ENCODE assay signal across 13 cellular contexts in the genomic region with DNA sequence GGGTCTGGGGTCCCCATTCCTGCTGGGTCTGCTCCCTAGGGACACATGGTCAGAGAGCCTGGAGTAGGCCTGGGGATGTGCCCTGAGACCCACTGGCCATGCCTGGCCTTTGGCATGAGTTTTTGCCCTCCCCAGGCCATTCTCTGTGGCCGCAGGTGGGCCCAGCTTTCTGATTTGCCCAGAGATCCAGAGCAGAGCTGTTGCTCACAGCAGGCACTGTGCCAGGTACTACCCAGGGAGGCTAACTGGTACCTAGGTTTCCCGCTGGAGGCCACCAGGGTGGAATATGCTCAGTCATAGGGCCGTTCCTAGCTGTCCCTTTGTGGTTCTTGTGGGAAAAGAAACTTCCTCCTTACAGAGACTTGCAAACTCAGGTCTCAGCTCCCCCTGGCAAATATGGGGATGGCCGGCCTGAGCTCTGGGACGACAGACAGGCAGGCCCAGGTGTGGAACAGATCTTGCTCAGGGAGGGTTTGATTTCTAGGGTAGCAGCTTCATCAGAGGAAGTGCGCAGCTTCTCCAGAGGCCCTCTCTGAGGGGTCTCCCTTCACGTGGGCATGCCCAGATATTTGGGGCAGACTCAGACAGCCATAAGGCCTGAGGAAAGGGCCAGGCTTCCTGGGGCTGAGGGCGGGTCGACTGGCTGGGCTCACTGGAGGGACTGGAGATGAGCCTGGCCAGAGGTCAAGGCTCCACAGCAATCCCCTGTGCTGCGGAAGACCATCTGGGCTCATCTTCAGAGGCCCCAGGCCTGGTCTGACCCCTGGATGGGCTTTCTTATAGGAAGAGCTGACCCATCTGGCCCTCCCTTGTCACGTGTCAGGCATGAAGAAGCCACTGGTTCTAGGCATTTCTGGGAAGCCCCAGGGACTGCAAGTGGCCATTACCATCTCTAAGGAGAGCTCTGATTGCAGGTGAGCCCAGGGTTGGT. TPM values are rescaled to one million over a fixed set of nuclear protein-coding genes. Genes with fewer than 3 reads are reported as not detected.
DNase-seq lines count a peak whose midpoint lies in the region; ATAC-seq and TF ChIP-seq lines count a peak whose summit lies in the region.
"Had no signal": no experiment of that assay in that cellular context is flagged by ENCODE, and none has a peak within 500 bp of the region (broad histone marks: within the 10 kb centered on the region; RNA-seq: fewer than 3 reads in every experiment).

No MANE protein-coding gene starts in this region.

- no peak for TF ChIP-seq POLR2A in IMR-90 (IDR thresholded peaks at IDR 0.05; ENCODE audit: low read depth, low read length)

- no peak overlapping the region for H3K4ac ChIP-seq in IMR-90 (ENCODE audit: low read depth, low read length)

- no peak overlapping the region for H3K4me2 ChIP-seq in IMR-90 (ENCODE audit: low read depth, low read length)

- in situ Hi-C loops in IMR-90 (cut with MboI; ENCODE audit: low sequenced_read_pairs) = no loop called here

- H3K4me3 ChIP-seq in IMR-90 (ENCODE audit: insufficient read depth, low read depth, low read length) = no peak overlapping the region

- no peak overlapping the region for H3K23ac ChIP-seq in IMR-90 (ENCODE audit: low read depth, low read length)

- POLR2A ChIA-PET in IMR-90 (lab: Charles Lee; ENCODE audit: unreplicated experiment) = no interaction called here
- POLR2A ChIA-PET in activated CD8-positive, alpha-beta T cell treated with anti-CD3 and anti-CD28 coated beads, Interleukin-2, amount 10 ng/mL, durations not matched to agents 7 days and 5 days (lab: Charles Lee) = interaction anchor here (1.1 kb wide), 1 partner anchor 11 kb away, joined by 3 read pairs; no protein-coding TSS in a partner anchor

- dilution Hi-C loops in IMR-90 (cut with HindIII; ENCODE audit: low sequenced_read_pairs, unreplicated experiment) = no loop called here

- no peak overlapping the region for H3K9ac ChIP-seq in IMR-90 (ENCODE audit: low read depth, low read length)

- no peaks in the 10 kb centered on the region for H3K9me3 Mint-ChIP-seq in activated CD8-positive, alpha-beta T cell treated with anti-CD3 and anti-CD28 coated beads, Interleukin-2, amount 10 ng/mL, durations not matched to agents 7 days and 5 days (ENCODE audit: insufficient read depth)
- H3K9me3 Mint-ChIP-seq: activated T-helper 17 cell treated with anti-CD3 and anti-CD28 coated beads, Interleukin-2, amount 50 U/mL, for 72 hours had no signal

- H3K36me3 Mint-ChIP-seq in activated CD8-positive, alpha-beta T cell treated with anti-CD3 and anti-CD28 coated beads, Interleukin-2, amount 10 ng/mL, durations not matched to agents 7 days and 5 days (ENCODE audit: low read depth) = peaks cover 2% of the 10 kb centered on the region

- no peak overlapping the region for H2BK20ac ChIP-seq in IMR-90 (ENCODE audit: low read depth, low read length)

- H3K4me1 Mint-ChIP-seq in activated CD8-positive, alpha-beta T cell treated with anti-CD3 and anti-CD28 coated beads, Interleukin-2, amount 10 ng/mL, durations not matched to agents 7 days and 5 days (ENCODE audit: low read depth) = no peaks in the 10 kb centered on the region
- H3K4me1 Mint-ChIP-seq: activated T-helper 17 cell treated with anti-CD3 and anti-CD28 coated beads, Interleukin-2, amount 50 U/mL, for 72 hours had no signal

- no peak overlapping the region for H3K56ac ChIP-seq in IMR-90 (ENCODE audit: extremely low read depth, insufficient read depth, low read length)

- peak overlapping the region; percentile 16 for H2AK9ac ChIP-seq in IMR-90 (replicated peaks; ENCODE audit: low read depth, low read length, poor library complexity)

- H4K5ac ChIP-seq in IMR-90 (ENCODE audit: low read depth, low read length) = no peak overlapping the region

- H2BK15ac ChIP-seq in IMR-90 (ENCODE audit: low read depth, low read length) = no peak overlapping the region

- CTCF ChIA-PET in IMR-90 (lab: Yijun Ruan, JAX) = no interaction called here
- CTCF ChIA-PET in activated CD8-positive, alpha-beta T cell treated with anti-CD3 and anti-CD28 coated beads, Interleukin-2, amount 10 ng/mL, durations not matched to agents 7 days and 5 days (lab: Charles Lee) = interaction anchor here (0.7 kb wide), 1 partner anchor 9 kb away, joined by 3 read pairs; no protein-coding TSS in a partner anchor

- no peak overlapping the region for H3K14ac ChIP-seq in IMR-90 (replicated peaks; ENCODE audit: low read depth, low read length)

- H3K9me1 ChIP-seq in IMR-90 (ENCODE audit: insufficient read depth, low read length) = no peaks in the 10 kb centered on the region

- TF ChIP-seq RAD21 in IMR-90 (IDR thresholded peaks at IDR 0.05; ENCODE audit: low read length) = no peak

- BruUV-seq in IMR-90 (replicated peaks; lab: Mats Ljungman, UMichigan) = no TSS peak

- H3K27me3 ChIP-seq in IMR-90 (ENCODE audit: control insufficient read depth, insufficient read depth, low read length) = peaks cover 10% of the 10 kb centered on the region

- no peaks in the 10 kb centered on the region for H3K4me1 ChIP-seq in IMR-90 (ENCODE audit: control insufficient read depth, insufficient read depth, low read length)

- no peak overlapping the region for H3K4me3 Mint-ChIP-seq in activated CD8-positive, alpha-beta T cell treated with anti-CD3 and anti-CD28 coated beads, Interleukin-2, amount 10 ng/mL, durations not matched to agents 7 days and 5 days
- H3K4me3 Mint-ChIP-seq: activated T-helper 17 cell treated with anti-CD3 and anti-CD28 coated beads, Interleukin-2, amount 50 U/mL, for 72 hours had no signal

- no peak overlapping the region for H4K91ac ChIP-seq in IMR-90 (ENCODE audit: insufficient read depth, low read depth, low read length)

- no peaks in the 10 kb centered on the region for H3K36me3 ChIP-seq in IMR-90 (ENCODE audit: control insufficient read depth, insufficient read depth, low read length)

- H2BK5ac ChIP-seq in IMR-90 (ENCODE audit: low read depth, low read length, poor library complexity, severe bottlenecking) = no peak overlapping the region

- no peak overlapping the region for H3K27ac Mint-ChIP-seq in activated CD8-positive, alpha-beta T cell treated with anti-CD3 and anti-CD28 coated beads, Interleukin-2, amount 10 ng/mL, durations not matched to agents 7 days and 5 days
- H3K27ac Mint-ChIP-seq: activated T-helper 17 cell treated with anti-CD3 and anti-CD28 coated beads, Interleukin-2, amount 50 U/mL, for 72 hours had no signal

- TF ChIP-seq CTCF in IMR-90 (conservative IDR thresholded peaks at IDR 0.05; ENCODE audit: low read depth, low read length) = no peak

- H4K8ac ChIP-seq in IMR-90 (ENCODE audit: low read depth in 2 of 2, low read length in 2 of 2) = no peak overlapping the region

- H2BK120ac ChIP-seq in IMR-90 (ENCODE audit: low read depth, low read length) = no peak overlapping the region

- H3K18ac ChIP-seq in IMR-90 (ENCODE audit: low read depth, low read length) = no peak overlapping the region

- H3K27me3 Mint-ChIP-seq in activated CD8-positive, alpha-beta T cell treated with anti-CD3 and anti-CD28 coated beads, Interleukin-2, amount 10 ng/mL, durations not matched to agents 7 days and 5 days (ENCODE audit: low read depth) = peaks cover 9% of the 10 kb centered on the region
- H3K27me3 Mint-ChIP-seq: activated T-helper 17 cell treated with anti-CD3 and anti-CD28 coated beads, Interleukin-2, amount 50 U/mL, for 72 hours had no signal

- H3K9me3 ChIP-seq in IMR-90 (ENCODE audit: control insufficient read depth, insufficient read depth, low read length) = no peaks in the 10 kb centered on the region

- intact Hi-C loops in IMR-90 (cut with micrococcal nuclease) = no loop called here
- intact Hi-C loops in posterior vena cava (cut with DNase I) = loop anchor here in 1 of 2 donors (10.0 kb wide), 1 partner anchor 1276 kb away; a partner anchor contains a TSS

- H3K27ac ChIP-seq in IMR-90 (ENCODE audit: insufficient read depth, low read length) (no peak overlapping the region), substantia nigra (ENCODE audit: low read depth, low read length, poor library complexity, severe bottlenecking) (no peak overlapping the region)

- H4K20me1 ChIP-seq in IMR-90 (ENCODE audit: insufficient read depth, low read length) = no peaks in the 10 kb centered on the region

- 56% methylated on average over 5 of the region's 11 CpGs; no CpG with 5 or more reads in 1 of the 2 experiments for WGBS in IMR-90 (ENCODE audit: extremely low coverage in 2 of 2, insufficient read length in 1 of 2), 2 experiments

- H2AK5ac ChIP-seq in IMR-90 (ENCODE audit: low read depth, low read length) = no peak overlapping the region

- H2AFZ ChIP-seq in IMR-90 (replicated peaks; ENCODE audit: low read length, poor library complexity) = no peak overlapping the region

- ATAC-seq in IMR-90 (ENCODE audit: low read depth) = no peak
- no peak for ATAC-seq in GM21381 (IDR thresholded peaks at IDR 0.05; ENCODE audit: unreplicated experiment)
- no peak for ATAC-seq in activated CD8-positive, alpha-beta T cell treated with anti-CD3 and anti-CD28 coated beads, Interleukin-2, amount 10 ng/mL, durations not matched to agents 7 days and 5 days
- ATAC-seq: activated T-helper 17 cell treated with anti-CD3 and anti-CD28 coated beads, Interleukin-2, amount 50 U/mL, for 72 hours had no signal

- H3K79me1 ChIP-seq in IMR-90 (ENCODE audit: low read depth in 1 of 2, low read length in 2 of 2) = no peaks in the 10 kb centered on the region

- DNase-seq in IMR-90 (no peak), NOMO-1 (lab: John Stamatoyannopoulos, UW; ENCODE audit: unreplicated experiment in 2 of 2) (peak; percentile 35 to 56), posterior vena cava (ENCODE audit: low spot score) (peak; percentile 66), substantia nigra (lab: John Stamatoyannopoulos, UW) (no peak)
- DNase-seq in activated CD8-positive, alpha-beta memory T cell treated with anti-CD3 and anti-CD28 coated beads, Interleukin-2, amount 50 U/mL, for 48 hours = peak; percentile 47
- DNase-seq in activated CD8-positive, alpha-beta T cell treated with anti-CD3 and anti-CD28 coated beads, Interleukin-2, amount 10 ng/mL, durations not matched to agents 7 days and 5 days = no peak
- DNase-seq: caudate nucleus, DMS79 treated with DMSO at 0.1 percent for 48 hours, NCI-H1105 treated with DMSO at 0.1 percent for 48 hours, NCI-H82, trophoblast cell had no signal

RNA-seq across cellular contexts. Expression of a gene that starts 28.0 kb away (rescaled TPM):
- total RNA-seq in IMR-90 (2012; rRNA removed) (19.4 and 30.8 TPM in 2 replicates), posterior vena cava (10 to 100 TPM; 29.8 to 41.9 TPM)
- 62.4 and 69.4 TPM in 2 replicates for polyA plus RNA-seq in IMR-90 (2012; rRNA removed)
- 40.6 and 50.8 TPM in 2 replicates for polyA plus RNA-seq in IMR-90 (2012; cell fraction: cytosol; rRNA removed)
- polyA plus RNA-seq in IMR-90 (2012; cell fraction: nucleus; rRNA removed; ENCODE audit: low replicate concordance) = 134 and 252 TPM in 2 replicates
- total RNA-seq in activated CD8-positive, alpha-beta T cell treated with anti-CD3 and anti-CD28 coated beads, Interleukin-2, amount 10 ng/mL, durations not matched to agents 7 days and 5 days = 100 to 1,000 TPM in 1 of 2 experiments, 10 to 100 TPM in 1; 99.7 to 104 TPM

RNA-seq across cellular contexts. Expression of a gene that starts 29.5 kb away (rescaled TPM):
- total RNA-seq in IMR-90 (2012; rRNA removed) = 9.3 and 10.8 TPM in 2 replicates
- polyA plus RNA-seq in IMR-90 (2012; rRNA removed) = 34.4 and 39.8 TPM in 2 replicates
- 30.6 and 68.8 TPM in 2 replicates for polyA plus RNA-seq in IMR-90 (2012; cell fraction: cytosol; rRNA removed)
- 18.4 and 27.6 TPM in 2 replicates for polyA plus RNA-seq in IMR-90 (2012; cell fraction: nucleus; rRNA removed; ENCODE audit: low replicate concordance)
- 10 to 100 TPM; 24.7 to 26.3 TPM for total RNA-seq in posterior vena cava
- total RNA-seq in activated CD8-positive, alpha-beta T cell treated with anti-CD3 and anti-CD28 coated beads, Interleukin-2, amount 10 ng/mL, durations not matched to agents 7 days and 5 days = 10 to 100 TPM; 72.5 to 78.6 TPM

RNA-seq across cellular contexts. Expression of a gene that starts 56.4 kb away (rescaled TPM):
- total RNA-seq in IMR-90 (2012; rRNA removed) (37.6 and 50.5 TPM in 2 replicates), posterior vena cava (10 to 100 TPM; 30.4 to 52.3 TPM)
- polyA plus RNA-seq in IMR-90 (2012; rRNA removed) = 28.9 and 32.9 TPM in 2 replicates
- 9.9 and 11.5 TPM in 2 replicates for polyA plus RNA-seq in IMR-90 (2012; cell fraction: cytosol; rRNA removed)
- polyA plus RNA-seq in IMR-90 (2012; cell fraction: nucleus; rRNA removed; ENCODE audit: low replicate concordance) = 7.8 and 33.4 TPM in 2 replicates
- 10 to 100 TPM; 56.9 to 60.3 TPM for total RNA-seq in activated CD8-positive, alpha-beta T cell treated with anti-CD3 and anti-CD28 coated beads, Interleukin-2, amount 10 ng/mL, durations not matched to agents 7 days and 5 days

Comparison
In these comparisons a context has a peak if more than half of its experiments do, and no peak if none do; other contexts are left out.
1. DNase-seq: peak in NOMO-1 (2 of 2), activated CD8-positive, alpha-beta memory T cell treated with anti-CD3 and anti-CD28 coated beads, Interleukin-2, amount 50 U/mL, for 48 hours (single experiment) and posterior vena cava (single experiment); none in IMR-90 (single experiment), substantia nigra (0 of 49) and activated CD8-positive, alpha-beta T cell treated with anti-CD3 and anti-CD28 coated beads, Interleukin-2, amount 10 ng/mL, durations not matched to agents 7 days and 5 days (single experiment).